Comparison of ENCODE assay signal across 8 cellular contexts in genomic region chr12:113136128-113136989, GRCh38. TPM values are rescaled to one million over a fixed set of nuclear protein-coding genes. Genes with fewer than 3 reads are reported as not detected.
DNase-seq lines count a peak whose midpoint lies in the region; ATAC-seq, FAIRE-seq and TF ChIP-seq lines count a peak whose summit lies in the region.

No MANE protein-coding gene starts in this region.

- H3K36me3 Mint-ChIP-seq in Calu3 (ENCODE audit: insufficient read depth, unreplicated experiment) = peaks cover 46% of the 10 kb centered on the region
- H3K36me3 Mint-ChIP-seq in activated T-helper 17 cell treated with anti-CD3 and anti-CD28 coated beads, Interleukin-2, amount 50 U/mL, for 72 hours (ENCODE audit: low read depth) = no peaks in the 10 kb centered on the region

- peaks cover 47% of the 10 kb centered on the region for H3K4me1 Mint-ChIP-seq in Calu3 (ENCODE audit: low read depth, unreplicated experiment)
- H3K4me1 Mint-ChIP-seq in activated T-helper 17 cell treated with anti-CD3 and anti-CD28 coated beads, Interleukin-2, amount 50 U/mL, for 72 hours = peaks cover 12% of the 10 kb centered on the region

- no peak for TF ChIP-seq CTCF in Calu3 (IDR thresholded peaks at IDR 0.05; ENCODE audit: unreplicated experiment)
- no peak for TF ChIP-seq CTCF in keratinocyte (optimal IDR thresholded peaks at IDR 0.05 in 1 of 3, IDR thresholded peaks at IDR 0.05 in 1 of 3, conservative IDR thresholded peaks at IDR 0.05 in 1 of 3; ENCODE audit: extremely low read depth in 1 of 3, insufficient read depth in 2 of 3, low read length in 3 of 3)

- H3K4me3 Mint-ChIP-seq in Calu3 (ENCODE audit: low read depth, unreplicated experiment) = peak overlapping the region; percentile 97
- H3K4me3 Mint-ChIP-seq in activated T-helper 17 cell treated with anti-CD3 and anti-CD28 coated beads, Interleukin-2, amount 50 U/mL, for 72 hours = peak overlapping the region; percentile 86

- ATAC-seq in activated T-helper 17 cell treated with anti-CD3 and anti-CD28 coated beads, Interleukin-2, amount 50 U/mL, for 72 hours (replicated peaks) = peak; percentile 76
- ATAC-seq in HG03108 (IDR thresholded peaks at IDR 0.05; ENCODE audit: unreplicated experiment) (no peak), GM19395 (IDR thresholded peaks at IDR 0.05; ENCODE audit: unreplicated experiment) (no peak)

- peak overlapping the region; percentile 19 for H3K4me2 ChIP-seq in keratinocyte (ENCODE audit: control insufficient read depth, extremely low read depth, insufficient read depth, low read depth, low read length)

- CTCF ChIA-PET in Calu3 (lab: Charles Lee) = interaction anchor here (0.6 to 6.7 kb wide), 5 partner anchors 15 to 225 kb away, joined by 3 to 108 read pairs (median 3); partner anchors contain the start of gene CFAP73

- H3K36me3 ChIP-seq in keratinocyte (ENCODE audit: control insufficient read depth in 2 of 2, extremely low read depth in 1 of 2, insufficient read depth in 2 of 2, low read length in 2 of 2) = no peaks in the 10 kb centered on the region

- H2AFZ ChIP-seq in keratinocyte (ENCODE audit: control insufficient read depth, low read length) = no peak overlapping the region

- H3K27me3 ChIP-seq in keratinocyte (ENCODE audit: control insufficient read depth, extremely low read depth, insufficient read depth, low read length) = peaks cover 19% of the 10 kb centered on the region

- H3K4me1 ChIP-seq in keratinocyte (ENCODE audit: control insufficient read depth, extremely low read depth, insufficient read depth, low read length) = no peaks in the 10 kb centered on the region

- BruUV-seq in Calu3 (replicated peaks; lab: Mats Ljungman, UMichigan) = no TSS peak

- H3K79me2 ChIP-seq in keratinocyte (ENCODE audit: control insufficient read depth, insufficient read depth, low read length) = no peaks in the 10 kb centered on the region

- intact Hi-C loops in Calu3 (cut with micrococcal nuclease; ENCODE audit: unreplicated experiment) = loop anchor here (2.0 kb wide), 1 partner anchor 38 kb away; no protein-coding TSS in a partner anchor

- FAIRE-seq in keratinocyte (lab: Jason Lieb, UNC) = no peak

- dilution Hi-C loops in keratinocyte (cut with MboI; ENCODE audit: extremely low pct_ligation_motif_present, low sequenced_read_pairs) = no loop called here

- peak overlapping the region; percentile 96 for H3K27ac Mint-ChIP-seq in Calu3 (ENCODE audit: unreplicated experiment)
- peak overlapping the region; percentile 79 for H3K27ac Mint-ChIP-seq in activated T-helper 17 cell treated with anti-CD3 and anti-CD28 coated beads, Interleukin-2, amount 50 U/mL, for 72 hours

- DNase-seq in Calu3 (peak; percentile 69), NCI-H69 (lab: John Stamatoyannopoulos, UW) (peak; percentile 79), keratinocyte (ENCODE audit: low read depth, low spot score) (no peak), mucosa of gallbladder (ENCODE audit: low spot score) (no peak)
- DNase-seq in stimulated activated CD8-positive, alpha-beta memory T cell treated with anti-CD3 and anti-CD28 coated beads, Interleukin-4, amount 100 ng/mL, for 48 hours = peak; percentile 82

- no peaks in the 10 kb centered on the region for H3K9me3 ChIP-seq in keratinocyte (ENCODE audit: control insufficient read depth, low read depth, low read length)

- no peaks in the 10 kb centered on the region for H4K20me1 ChIP-seq in keratinocyte (ENCODE audit: control insufficient read depth, extremely low read depth, insufficient read depth, low read length)

- H3K9me1 ChIP-seq in keratinocyte (ENCODE audit: control insufficient read depth, extremely low read depth, insufficient read depth, low read length) = no peaks in the 10 kb centered on the region

- H3K27me3 Mint-ChIP-seq in Calu3 (ENCODE audit: unreplicated experiment) = no peaks in the 10 kb centered on the region
- H3K27me3 Mint-ChIP-seq in activated T-helper 17 cell treated with anti-CD3 and anti-CD28 coated beads, Interleukin-2, amount 50 U/mL, for 72 hours = peaks cover 7% of the 10 kb centered on the region

- no peak overlapping the region for H3K4me3 ChIP-seq in keratinocyte (ENCODE audit: control insufficient read depth in 2 of 3, extremely low read depth in 1 of 3, insufficient read depth in 2 of 3, low read depth in 1 of 3, low read length in 3 of 3)

- H3K9me3 Mint-ChIP-seq in Calu3 (ENCODE audit: low read depth, unreplicated experiment) = no peaks in the 10 kb centered on the region
- H3K9me3 Mint-ChIP-seq in activated T-helper 17 cell treated with anti-CD3 and anti-CD28 coated beads, Interleukin-2, amount 50 U/mL, for 72 hours = no peaks in the 10 kb centered on the region

- H3K27ac ChIP-seq in keratinocyte (ENCODE audit: control insufficient read depth, insufficient read depth, low read length) = no peak overlapping the region

- H3K9ac ChIP-seq in keratinocyte (ENCODE audit: control insufficient read depth, extremely low read depth, insufficient read depth, low read length) = no peak overlapping the region

RNA-seq across cellular contexts. Expression of gene RASAL1, which starts 0.8 kb away (rescaled TPM):
- 59.7 and 85.9 TPM in 2 replicates for total RNA-seq in Calu3 (2022)
- total RNA-seq in activated T-helper 17 cell treated with anti-CD3 and anti-CD28 coated beads, Interleukin-2, amount 50 U/mL, for 72 hours = 10 to 100 TPM in 1 of 2 donors, 1 to 10 TPM in 1; 1.0 to 21.3 TPM
- polyA plus RNA-seq in keratinocyte = 0.05 to 0.17 TPM (median 0.06 TPM) in 3 replicates
- polyA plus RNA-seq in keratinocyte (2011; ENCODE audit: low read depth) = 3.0 TPM
- 0.06 and 0.13 TPM in 2 replicates for polyA plus RNA-seq in keratinocyte (2011; cell fraction: cytosol; rRNA removed)
- 0.28 and 0.62 TPM in 2 replicates for polyA plus RNA-seq in keratinocyte (2011; cell fraction: nucleus; rRNA removed)
- 0.05 and 4.5 TPM in 2 replicates for polyA plus RNA-seq in keratinocyte (2012; ENCODE audit: low replicate concordance)
- 0.10 to 0.33 TPM in 2 of 3 replicates, not detected in the other for polyA minus RNA-seq in keratinocyte
- polyA minus RNA-seq in keratinocyte (2011; cell fraction: cytosol; rRNA and poly(A)+ RNA removed) = not detected
- polyA minus RNA-seq in keratinocyte (2011; cell fraction: nucleus; rRNA and poly(A)+ RNA removed) = 0.31 and 0.84 TPM in 2 replicates
- 0.92 TPM for total RNA-seq in mucosa of gallbladder

RNA-seq across cellular contexts. Expression of gene CFAP73, which starts 13.2 kb away (rescaled TPM):
- total RNA-seq in Calu3 (2022) = 2.3 and 3.2 TPM in 2 replicates
- total RNA-seq in activated T-helper 17 cell treated with anti-CD3 and anti-CD28 coated beads, Interleukin-2, amount 50 U/mL, for 72 hours = 1 to 10 TPM in 1 of 2 donors, under 1 TPM in 1; 0.32 to 1.2 TPM
- not detected in 3 replicates for polyA plus RNA-seq in keratinocyte
- polyA plus RNA-seq in keratinocyte (2011; ENCODE audit: low read depth) = not detected
- not detected in 2 replicates for polyA plus RNA-seq in keratinocyte (2011; cell fraction: cytosol; rRNA removed)
- not detected in 2 replicates for polyA plus RNA-seq in keratinocyte (2011; cell fraction: nucleus; rRNA removed)
- polyA plus RNA-seq in keratinocyte (2012; ENCODE audit: low replicate concordance) = not detected in 2 replicates
- not detected in 3 replicates for polyA minus RNA-seq in keratinocyte
- polyA minus RNA-seq in keratinocyte (2011; cell fraction: cytosol; rRNA and poly(A)+ RNA removed) = not detected
- polyA minus RNA-seq in keratinocyte (2011; cell fraction: nucleus; rRNA and poly(A)+ RNA removed) = not detected in 2 replicates
- not detected for total RNA-seq in mucosa of gallbladder

RNA-seq across cellular contexts. Expression of gene DDX54, which starts 48.9 kb away (rescaled TPM):
- total RNA-seq in Calu3 (2022) = 104 and 112 TPM in 2 replicates
- 10 to 100 TPM; 47.4 to 86.9 TPM for total RNA-seq in activated T-helper 17 cell treated with anti-CD3 and anti-CD28 coated beads, Interleukin-2, amount 50 U/mL, for 72 hours
- 42.1 to 47.3 TPM (median 44.6 TPM) in 3 replicates for polyA plus RNA-seq in keratinocyte
- 140 TPM for polyA plus RNA-seq in keratinocyte (2011; ENCODE audit: low read depth)
- polyA plus RNA-seq in keratinocyte (2011; cell fraction: cytosol; rRNA removed) = 27.7 and 54.7 TPM in 2 replicates
- polyA plus RNA-seq in keratinocyte (2011; cell fraction: nucleus; rRNA removed) = 61.3 and 74.7 TPM in 2 replicates
- polyA plus RNA-seq in keratinocyte (2012; ENCODE audit: low replicate concordance) = 28.7 and 46.8 TPM in 2 replicates
- polyA minus RNA-seq in keratinocyte = 38.0 to 74.1 TPM (median 38.7 TPM) in 3 replicates
- polyA minus RNA-seq in keratinocyte (2011; cell fraction: cytosol; rRNA and poly(A)+ RNA removed) = 35.7 TPM
- polyA minus RNA-seq in keratinocyte (2011; cell fraction: nucleus; rRNA and poly(A)+ RNA removed) = 22.9 and 31.4 TPM in 2 replicates
- 55.9 TPM for total RNA-seq in mucosa of gallbladder

RNA-seq across cellular contexts. Expression of gene RITA1, which starts 49.2 kb away (rescaled TPM):
- 27.4 and 28.4 TPM in 2 replicates for total RNA-seq in Calu3 (2022)
- 10 to 100 TPM; 14.2 to 23.9 TPM for total RNA-seq in activated T-helper 17 cell treated with anti-CD3 and anti-CD28 coated beads, Interleukin-2, amount 50 U/mL, for 72 hours
- polyA plus RNA-seq in keratinocyte = 11.8 to 14.5 TPM (median 14.5 TPM) in 3 replicates
- 3.5 TPM for polyA plus RNA-seq in keratinocyte (2011; ENCODE audit: low read depth)
- polyA plus RNA-seq in keratinocyte (2011; cell fraction: cytosol; rRNA removed) = 10.5 and 16.6 TPM in 2 replicates
- polyA plus RNA-seq in keratinocyte (2011; cell fraction: nucleus; rRNA removed) = 5.8 and 7.6 TPM in 2 replicates
- polyA plus RNA-seq in keratinocyte (2012; ENCODE audit: low replicate concordance) = 9.1 and 16.3 TPM in 2 replicates
- polyA minus RNA-seq in keratinocyte = 8.0 to 9.3 TPM (median 8.6 TPM) in 3 replicates
- polyA minus RNA-seq in keratinocyte (2011; cell fraction: cytosol; rRNA and poly(A)+ RNA removed) = 20.1 TPM
- 4.2 and 4.8 TPM in 2 replicates for polyA minus RNA-seq in keratinocyte (2011; cell fraction: nucleus; rRNA and poly(A)+ RNA removed)
- 21.5 TPM for total RNA-seq in mucosa of gallbladder

Comparison
In these comparisons a context has a peak if more than half of its experiments do, and no peak if none do; other contexts are left out.
1. DNase-seq: peak in Calu3 (single experiment), NCI-H69 (single experiment) and stimulated activated CD8-positive, alpha-beta memory T cell treated with anti-CD3 and anti-CD28 coated beads, Interleukin-4, amount 100 ng/mL, for 48 hours (single experiment); none in keratinocyte (single experiment) and mucosa of gallbladder (single experiment).